In the genomic region with DNA sequence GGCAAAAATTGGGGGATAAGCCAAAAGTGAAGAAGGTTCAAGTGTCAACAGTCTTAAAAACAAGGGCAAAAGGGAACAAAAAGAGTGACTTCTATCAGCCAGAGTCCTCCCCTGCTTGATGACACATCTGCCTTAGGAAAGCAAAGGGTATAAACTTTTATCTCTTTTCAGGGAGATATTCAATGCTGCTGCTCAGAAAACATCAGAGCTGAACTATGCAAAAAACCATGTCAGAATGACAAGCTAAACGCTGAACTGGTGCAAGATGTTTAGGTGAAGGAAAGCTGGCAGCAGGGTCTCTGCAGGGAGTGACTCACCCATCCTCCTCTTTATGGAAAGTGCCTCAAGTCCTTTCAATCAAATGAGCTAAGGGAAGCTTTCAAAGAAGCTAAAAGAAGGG, we compare ENCODE assay signal across 13 cellular contexts. TPM values are rescaled to one million over a fixed set of nuclear protein-coding genes. Genes with fewer than 3 reads are reported as not detected.
DNase-seq lines count a peak whose midpoint lies in the region; ATAC-seq and TF ChIP-seq lines count a peak whose summit lies in the region.
"Had no signal": no experiment of that assay in that cellular context is flagged by ENCODE, and none has a peak within 500 bp of the region (broad histone marks: within the 10 kb centered on the region; RNA-seq: fewer than 3 reads in every experiment).

No MANE protein-coding gene starts in this region.

- no peak for TF ChIP-seq POLR2A in gastrocnemius medialis (IDR thresholded peaks at IDR 0.05)

- intact Hi-C loops in left cardiac atrium (cut with DNase I) (loop anchor here (10.0 kb wide), 2 partner anchors 252 to 392 kb away; no protein-coding TSS in a partner anchor), cardiac septum (cut with DNase I) (no loop called here), gastrocnemius medialis (cut with DNase I; ENCODE audit: low total_unique reads) (no loop called here)

- peaks cover under 1 to 3% of the 10 kb centered on the region in 2 donors for H3K4me1 ChIP-seq in gastrocnemius medialis

- H3K36me3 ChIP-seq in gastrocnemius medialis: peaks cover 0 to 57% of the 10 kb centered on the region in 2 donors

- H3K27me3 ChIP-seq in gastrocnemius medialis: no peaks in the 10 kb centered on the region

- TF ChIP-seq CTCF in gastrocnemius medialis (IDR thresholded peaks at IDR 0.05 in 4 of 5, conservative IDR thresholded peaks at IDR 0.05 in 1 of 5): no peak

- H3K27ac ChIP-seq in gastrocnemius medialis: no peak overlapping the region

- no peaks in the 10 kb centered on the region for H3K9me3 ChIP-seq in gastrocnemius medialis

- in situ Hi-C loops in gastrocnemius medialis (cut with MboI; ENCODE audit: low sequenced_read_pairs in 4 of 4): loop anchor here in 3 of 4 donors (10.0 kb wide), 3 partner anchors 62 to 282 kb away; no protein-coding TSS in a partner anchor

- DNase-seq in left cardiac atrium (no peak), cardiac septum (ENCODE audit: low spot score) (no peak), amniotic stem cell (lab: John Stamatoyannopoulos, UW) (peak; percentile 21), iris pigment epithelial cell (ENCODE audit: low read depth) (peak; percentile 95), gastrocnemius medialis (no peak), retina (no peak)
- DNase-seq: activated CD4-positive, CD25-positive, alpha-beta regulatory T cell; activated effector memory CD4-positive, alpha-beta T cell treated with Interleukin-2 at 50 U/mL for 16 hours; effector CD4-positive, alpha-beta T cell; NCI-H2107; stimulated activated CD4-positive, alpha-beta T cell treated with anti-CD3 and anti-CD28 coated beads, Interleukin-4, amount 100 ng/mL, for 1 hour had no signal

- no peak overlapping the region for H3K4me3 ChIP-seq in gastrocnemius medialis

- peak; percentile 62 to 94 for ATAC-seq in left cardiac atrium
- ATAC-seq in GM19035 (IDR thresholded peaks at IDR 0.05; ENCODE audit: unreplicated experiment): no peak
- no peak for ATAC-seq in gastrocnemius medialis
- no peak for ATAC-seq in HG03139 (IDR thresholded peaks at IDR 0.05; ENCODE audit: unreplicated experiment)

RNA-seq across cellular contexts. Expression of a gene that starts 24.7 kb away (rescaled TPM):
- 100 to 1,000 TPM in 1 of 2 donors, 10 to 100 TPM in 1; 31.5 to 116 TPM for total RNA-seq in left cardiac atrium
- 16.2 TPM for total RNA-seq in cardiac septum
- total RNA-seq in gastrocnemius medialis: 10 to 100 TPM; 10.3 to 22.5 (median 14.9) TPM

RNA-seq across cellular contexts. Expression of a gene that starts 32.3 kb away (rescaled TPM):
- total RNA-seq in left cardiac atrium: 1 to 10 TPM; 1.0 to 1.2 TPM
- 0.73 TPM for total RNA-seq in cardiac septum
- total RNA-seq in gastrocnemius medialis: under 1 TPM; 0.11 to 0.91 (median 0.29) TPM

RNA-seq across cellular contexts. Expression of a gene that starts 32.7 kb away (rescaled TPM):
- total RNA-seq in left cardiac atrium: 10 to 100 TPM; 17.1 to 22.2 TPM
- 27.8 TPM for total RNA-seq in cardiac septum
- 10 to 100 TPM in 2 of 4 donors, 1 to 10 TPM in 2; 8.2 to 20.9 (median 9.8) TPM for total RNA-seq in gastrocnemius medialis

Comparison
In these comparisons a context has a peak if more than half of its experiments do, and no peak if none do; other contexts are left out.
1. intact Hi-C loops: an anchor here in left cardiac atrium (10.0 kb wide); none called in cardiac septum and gastrocnemius medialis.
2. ATAC-seq: peak in left cardiac atrium (2 of 2); none in GM19035 (single experiment), gastrocnemius medialis (0 of 2) and HG03139 (single experiment).
3. DNase-seq: peak in amniotic stem cell (single experiment) and iris pigment epithelial cell (single experiment); none in left cardiac atrium (single experiment), cardiac septum (single experiment), gastrocnemius medialis (0 of 2) and retina (single experiment).